ENCODE assay signal across 8 cellular contexts in the genomic region with DNA sequence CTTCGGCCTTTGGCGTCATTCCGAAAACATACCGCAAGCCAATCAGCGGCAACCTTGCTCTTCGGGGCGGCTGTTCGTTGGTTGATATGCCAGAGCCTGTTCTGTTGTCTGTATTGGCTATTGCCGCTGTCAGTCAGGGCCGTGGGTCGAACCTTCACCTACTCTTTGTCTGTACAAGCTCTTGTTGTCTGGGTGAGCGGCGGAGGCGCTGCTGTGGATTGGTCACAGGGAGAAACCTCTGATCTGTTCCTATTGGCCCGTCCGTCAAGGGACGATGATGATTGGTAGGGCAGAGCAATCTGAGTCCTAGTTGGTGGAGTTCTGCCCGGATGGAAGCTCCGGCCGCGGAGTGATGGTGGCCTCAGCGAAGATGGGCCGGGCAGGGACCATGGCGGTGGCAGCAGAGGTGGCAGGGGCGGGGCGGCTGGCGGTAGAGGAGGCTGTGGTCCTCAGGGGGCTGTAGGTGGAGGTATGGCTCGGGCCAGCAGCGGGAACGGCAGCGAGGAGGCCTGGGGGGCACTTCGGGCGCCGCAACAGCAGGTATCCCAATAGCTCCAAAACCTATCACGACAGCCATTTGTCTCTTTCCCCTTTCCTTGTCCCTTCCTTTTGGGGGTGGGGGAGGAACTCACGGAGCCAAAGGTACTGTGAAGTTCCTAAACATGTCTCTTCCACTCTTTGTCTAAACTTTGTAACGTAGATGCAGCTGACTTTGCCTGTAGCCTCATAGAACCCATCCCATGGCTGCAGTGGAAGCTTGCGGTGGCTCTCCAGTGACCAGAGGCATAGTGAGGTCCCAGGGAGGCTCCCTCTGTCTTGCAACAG. TPM values are rescaled to one million over a fixed set of nuclear protein-coding genes. Genes with fewer than 3 reads are reported as not detected.
A peak's percentile ranks its signal among the peaks of the same experiment; 100 is the strongest.
DNase-seq lines count a peak whose midpoint lies in the region; ATAC-seq and TF ChIP-seq lines count a peak whose summit lies in the region.

A gene (plus strand): TSS at position 307 of the 825 bp plus-strand sequence. CDS start 165 bp downstream, at position 472.

- H3K9me3 Mint-ChIP-seq in activated T-helper 17 cell treated with anti-CD3 and anti-CD28 coated beads, Interleukin-2, amount 50 U/mL, for 72 hours: no peaks in the 10 kb centered on the region
- peaks cover 0 to 1% (median 0%) of the 10 kb centered on the region in 7 donors for H3K9me3 Mint-ChIP-seq in naive B cell
- H3K9me3 Mint-ChIP-seq in stimulated activated memory B cell treated with anti-CD40 and anti-IgM and Interleukin-4, amounts not matched to agents 10 μg/mL and 1 μg/mL and 100 μg/mL, for 72 hours: no peaks in the 10 kb centered on the region

- ATAC-seq in DND-41 (ENCODE audit: insufficient read depth, low read depth) (peak; percentile 87), naive B cell (ENCODE audit: low read depth in 2 of 2) (peak; percentile 77 to 79)
- ATAC-seq in activated T-helper 17 cell treated with anti-CD3 and anti-CD28 coated beads, Interleukin-2, amount 50 U/mL, for 72 hours (replicated peaks): peak; percentile 89
- peak; percentile 95 for ATAC-seq in stimulated activated memory B cell treated with anti-CD40 and anti-IgM and Interleukin-4, amounts not matched to agents 10 μg/mL and 1 μg/mL and 100 μg/mL, for 72 hours

- DNase-seq in DND-41 (peak; percentile 100), GOT3 (lab: John Stamatoyannopoulos, UW) (peak; percentile 98), LNCaP clone FGC (ENCODE audit: low read depth) (peak; percentile 99), RWPE1 (ENCODE audit: low spot score) (peak; percentile 99), fibroblast of gingiva (ENCODE audit: low read depth) (peak; percentile 100), naive B cell (peak; percentile 99)

- H3K4me3 Mint-ChIP-seq in activated T-helper 17 cell treated with anti-CD3 and anti-CD28 coated beads, Interleukin-2, amount 50 U/mL, for 72 hours: peak within 1 kb of the TSS; percentile 100
- H3K4me3 Mint-ChIP-seq in naive B cell: peak within 1 kb of the TSS; percentile 94 to 100 (median 99)
- H3K4me3 Mint-ChIP-seq in stimulated activated memory B cell treated with anti-CD40 and anti-IgM and Interleukin-4, amounts not matched to agents 10 μg/mL and 1 μg/mL and 100 μg/mL, for 72 hours: peak within 1 kb of the TSS; percentile 91

- H3K27me3 ChIP-seq in DND-41 (ENCODE audit: insufficient read depth, low read length, poor library complexity): no peaks in the 10 kb centered on the region

- H3K36me3 Mint-ChIP-seq in activated T-helper 17 cell treated with anti-CD3 and anti-CD28 coated beads, Interleukin-2, amount 50 U/mL, for 72 hours (ENCODE audit: low read depth): peaks cover 64% of the 10 kb centered on the region
- no peaks in the 10 kb centered on the region for H3K36me3 Mint-ChIP-seq in naive B cell
- H3K36me3 Mint-ChIP-seq in stimulated activated memory B cell treated with anti-CD40 and anti-IgM and Interleukin-4, amounts not matched to agents 10 μg/mL and 1 μg/mL and 100 μg/mL, for 72 hours: peaks cover 44% of the 10 kb centered on the region

- H3K27me3 Mint-ChIP-seq in activated T-helper 17 cell treated with anti-CD3 and anti-CD28 coated beads, Interleukin-2, amount 50 U/mL, for 72 hours: no peaks in the 10 kb centered on the region
- no peaks in the 10 kb centered on the region for H3K27me3 Mint-ChIP-seq in naive B cell
- H3K27me3 Mint-ChIP-seq in stimulated activated memory B cell treated with anti-CD40 and anti-IgM and Interleukin-4, amounts not matched to agents 10 μg/mL and 1 μg/mL and 100 μg/mL, for 72 hours: no peaks in the 10 kb centered on the region

- CTCF ChIA-PET in RWPE1 (lab: Yijun Ruan, JAX): interaction anchor here (1.5 to 1.8 kb wide), 2 partner anchors 25 to 73 kb away, joined by 4 to 6 read pairs; a partner anchor contains a TSS

- peak within 1 kb of the TSS; percentile 77 to 94 for H3K4me3 ChIP-seq in DND-41 (ENCODE audit: low read depth in 1 of 2, low read length in 2 of 2)
- peak within 1 kb of the TSS; percentile 88 for H3K4me3 ChIP-seq in LNCaP clone FGC (ENCODE audit: low read depth, low read length)

- H3K9ac ChIP-seq in DND-41 (ENCODE audit: low read depth, low read length): peak within 1 kb of the TSS; percentile 86

- peaks cover 40% of the 10 kb centered on the region for H3K79me2 ChIP-seq in DND-41 (ENCODE audit: insufficient read depth, low read length)

- H3K4me1 Mint-ChIP-seq in activated T-helper 17 cell treated with anti-CD3 and anti-CD28 coated beads, Interleukin-2, amount 50 U/mL, for 72 hours: peaks cover 45% of the 10 kb centered on the region
- H3K4me1 Mint-ChIP-seq in naive B cell: peaks cover 51 to 72% (median 65%) of the 10 kb centered on the region in 3 donors
- H3K4me1 Mint-ChIP-seq in stimulated activated memory B cell treated with anti-CD40 and anti-IgM and Interleukin-4, amounts not matched to agents 10 μg/mL and 1 μg/mL and 100 μg/mL, for 72 hours: peaks cover 64% of the 10 kb centered on the region

- H3K4me2 ChIP-seq in DND-41 (ENCODE audit: insufficient read depth, low read length): peak within 1 kb of the TSS; percentile 97

- POLR2A ChIA-PET in RWPE1 (lab: Yijun Ruan, JAX; ENCODE audit: low non-redundant PET): interaction anchor here (0.8 to 1.0 kb wide), 2 partner anchors 13 to 18 kb away, joined by 3 to 5 read pairs; no protein-coding TSS in a partner anchor

- H2AFZ ChIP-seq in DND-41 (ENCODE audit: low read depth, low read length): peak within 1 kb of the TSS; percentile 72

- H3K27ac ChIP-seq in DND-41 (ENCODE audit: low read length) (peak within 1 kb of the TSS; percentile 88), RWPE1 (peak within 1 kb of the TSS; percentile 98)

- H3K36me3 ChIP-seq in DND-41 (ENCODE audit: insufficient read depth, low read length): peaks cover 32% of the 10 kb centered on the region

- no peaks in the 10 kb centered on the region for H3K9me3 ChIP-seq in DND-41 (ENCODE audit: insufficient read depth, low read length, severe bottlenecking)

- peaks cover 3% of the 10 kb centered on the region for H4K20me1 ChIP-seq in DND-41 (ENCODE audit: insufficient read depth, low read length)

- peaks cover 55% of the 10 kb centered on the region for H3K4me1 ChIP-seq in DND-41 (ENCODE audit: insufficient read depth, low read length)

- H3K27ac Mint-ChIP-seq in activated T-helper 17 cell treated with anti-CD3 and anti-CD28 coated beads, Interleukin-2, amount 50 U/mL, for 72 hours: peak within 1 kb of the TSS; percentile 99
- H3K27ac Mint-ChIP-seq in naive B cell: peak within 1 kb of the TSS; percentile 98 to 100 (median 100)
- H3K27ac Mint-ChIP-seq in stimulated activated memory B cell treated with anti-CD40 and anti-IgM and Interleukin-4, amounts not matched to agents 10 μg/mL and 1 μg/mL and 100 μg/mL, for 72 hours: peak within 1 kb of the TSS; percentile 96

- TF ChIP-seq CTCF in DND-41 (IDR thresholded peaks at IDR 0.05; ENCODE audit: borderline replicate concordance, extremely low read depth, low read length, poor library complexity, severe bottlenecking): no peak
- TF ChIP-seq CTCF in LNCaP clone FGC (IDR thresholded peaks at IDR 0.05; ENCODE audit: control insufficient read depth, extremely low read depth, insufficient read depth): no peak
- no peak for TF ChIP-seq CTCF in RWPE1 (conservative IDR thresholded peaks at IDR 0.05; ENCODE audit: low read depth)

RNA-seq across cellular contexts. Expression of the gene that starts here (rescaled TPM):
- 10 to 100 TPM; 34.1 to 48.5 TPM for total RNA-seq in activated T-helper 17 cell treated with anti-CD3 and anti-CD28 coated beads, Interleukin-2, amount 50 U/mL, for 72 hours
- polyA plus RNA-seq in naive B cell (ENCODE audit: low read depth in 6 of 6): 10 to 100 TPM; 30.0 to 46.1 (median 41.3) TPM

Comparison
In these comparisons a context has a peak if more than half of its experiments do, and no peak if none do; other contexts are left out.
1. Peak in every context shown above with its lines: DNase-seq, ATAC-seq, H3K4me3 ChIP-seq and H3K27ac ChIP-seq.